25 cellular contexts compared by ENCODE assay signal in the genomic region with DNA sequence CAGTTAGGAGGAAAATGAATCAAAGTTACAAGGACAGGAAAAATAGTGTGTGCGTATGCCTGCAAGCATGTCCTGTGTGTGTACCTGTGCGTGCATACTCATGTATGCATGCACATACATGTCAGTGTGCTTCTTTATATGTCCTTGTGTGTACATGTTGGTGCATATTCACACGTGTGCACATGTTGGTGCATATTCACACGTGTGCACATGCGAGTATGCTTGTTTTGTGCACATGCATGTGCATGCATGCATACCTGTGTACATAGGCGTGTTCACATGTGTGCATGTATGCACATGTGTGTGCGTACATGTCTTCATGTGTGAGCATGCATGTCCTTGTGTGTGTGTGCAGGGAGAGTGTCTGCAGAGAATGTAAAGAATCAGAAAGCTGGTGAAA.
DNase-seq lines count a peak whose midpoint lies in the region; ATAC-seq, FAIRE-seq and TF ChIP-seq lines count a peak whose summit lies in the region.
"Had no signal": no experiment of that assay in that cellular context is flagged by ENCODE, and none has a peak within 500 bp of the region (broad histone marks: within the 10 kb centered on the region; RNA-seq: fewer than 3 reads in every experiment).

No MANE protein-coding gene starts in this region.

- WGBS in HepG2 (ENCODE audit: low lambda C conversion rate): 14% methylated on average over 7 of the region's 7 CpGs
- WGBS in right lobe of liver (ENCODE audit: insufficient coverage, low coverage, low lambda C conversion rate, missing lambda C conversion rate): 81% methylated on average over 5 of the region's 7 CpGs
- WGBS in neuronal stem cell (ENCODE audit: extremely low coverage in 2 of 2, insufficient read length in 2 of 2, insufficient replicate concordance in 1 of 2), 2 donors: no CpG with 5 or more reads among the region's 7 CpGs

- intact Hi-C loops in HepG2 (cut with micrococcal nuclease; ENCODE audit: unreplicated experiment): no loop called here
- intact Hi-C loops in right lobe of liver (cut with DNase I): no loop called here
- intact Hi-C loops in vagina (cut with DNase I): no loop called here

- no peak for ATAC-seq in HepG2
- ATAC-seq in right lobe of liver: no peak
- ATAC-seq in activated T-cell treated with anti-CD3 and anti-CD28 coated beads, Interleukin-2, amount 50 U/mL, for 4 hours: no peak

- in situ Hi-C loops in HepG2 (cut with HindIII; ENCODE audit: extremely low pct_ligation_motif_present, low pct_unique_long_range_greater_than_20kb): no loop called here

- no peaks in the 10 kb centered on the region for H3K9me3 Mint-ChIP-seq in activated T-cell treated with anti-CD3 and anti-CD28 coated beads, Interleukin-2, amount 50 U/mL, for 4 hours
- H3K9me3 Mint-ChIP-seq: CD8-positive, alpha-beta memory T cell; H9; IgD-negative memory B cell had no signal

- H3K4me3 ChIP-seq in HepG2 (replicated peaks in 1 of 3; ENCODE audit: insufficient read depth in 1 of 3, low read depth in 2 of 3, low read length in 3 of 3) (no peak overlapping the region), right lobe of liver (no peak overlapping the region), bronchial epithelial cell (ENCODE audit: low read depth, low read length) (no peak overlapping the region), neuronal stem cell (ENCODE audit: low read length in 2 of 2) (peak overlapping the region in 1 of 2 donors; percentile 31), vagina (no peak overlapping the region)

- H2BK15ac ChIP-seq in neuronal stem cell (ENCODE audit: low read length): no peak overlapping the region

- H2AK5ac ChIP-seq in neuronal stem cell (ENCODE audit: low read depth, low read length): no peak overlapping the region

- H2BK120ac ChIP-seq in neuronal stem cell (ENCODE audit: low read depth, low read length): no peak overlapping the region

- BruUV-seq in HepG2 (replicated peaks; lab: Mats Ljungman, UMichigan): no TSS peak

- H3K4me3 Mint-ChIP-seq in activated T-cell treated with anti-CD3 and anti-CD28 coated beads, Interleukin-2, amount 50 U/mL, for 4 hours: no peak overlapping the region
- H3K4me3 Mint-ChIP-seq: CD8-positive, alpha-beta memory T cell; H9; IgD-negative memory B cell had no signal

- H3K9me3 ChIP-seq in HepG2 (ENCODE audit: low read length) (no peaks in the 10 kb centered on the region), right lobe of liver (no peaks in the 10 kb centered on the region), neuronal stem cell (replicated peaks in 1 of 2; ENCODE audit: control insufficient read depth in 2 of 2, insufficient read depth in 1 of 2, low read depth in 1 of 2, low read length in 2 of 2) (no peaks in the 10 kb centered on the region), vagina (no peaks in the 10 kb centered on the region)

- H3K79me1 ChIP-seq in neuronal stem cell (ENCODE audit: low read depth, low read length): no peaks in the 10 kb centered on the region

- H3K27ac ChIP-seq in HepG2 (ENCODE audit: extremely low read length, insufficient read depth, low read length) (no peak overlapping the region), right lobe of liver (no peak overlapping the region), neuronal stem cell (replicated peaks; ENCODE audit: low read length) (no peak overlapping the region), vagina (no peak overlapping the region)
- H3K27ac ChIP-seq: C4-2B had no signal

- H3K79me2 ChIP-seq in HepG2 (ENCODE audit: insufficient read depth, low read length): no peaks in the 10 kb centered on the region

- H2BK5ac ChIP-seq in neuronal stem cell (ENCODE audit: low read length): no peak overlapping the region

- no peak overlapping the region for H3K4ac ChIP-seq in neuronal stem cell (ENCODE audit: low read length)

- peak overlapping the region; percentile 18 for H2BK12ac ChIP-seq in neuronal stem cell (ENCODE audit: low read length)

- H3K9ac ChIP-seq in HepG2 (ENCODE audit: insufficient read depth, low read depth, low read length) (no peak overlapping the region), neuronal stem cell (ENCODE audit: low read depth, low read length, poor library complexity) (peak overlapping the region; percentile 50)

- H3K4me2 ChIP-seq in HepG2 (ENCODE audit: low read depth, low read length) (no peak overlapping the region), neuronal stem cell (ENCODE audit: insufficient read depth, low read length, poor library complexity, severe bottlenecking) (no peak overlapping the region)

- TF ChIP-seq RAD21 in HepG2 (CRISPR knock-in tag; IDR thresholded peaks at IDR 0.05): no peak

- H4K20me1 ChIP-seq in HepG2 (ENCODE audit: insufficient read depth, low read length): no peaks in the 10 kb centered on the region

- no peaks in the 10 kb centered on the region for H3K36me3 ChIP-seq in HepG2 (replicated peaks in 1 of 2; ENCODE audit: control insufficient read depth in 1 of 2, insufficient read depth in 2 of 2, low read length in 2 of 2)
- no peaks in the 10 kb centered on the region for H3K36me3 ChIP-seq in right lobe of liver
- H3K36me3 ChIP-seq in bronchial epithelial cell (ENCODE audit: control insufficient read depth, insufficient read depth, low read length): no peaks in the 10 kb centered on the region
- H3K36me3 ChIP-seq in neuronal stem cell (replicated peaks in 1 of 2; ENCODE audit: control insufficient read depth in 2 of 2, insufficient read depth in 2 of 2, low read length in 2 of 2): no peaks in the 10 kb centered on the region
- H3K36me3 ChIP-seq in vagina: peaks cover 0 to 12% of the 10 kb centered on the region in 2 donors

- no peak for TF ChIP-seq EP300 in HepG2 (IDR thresholded peaks at IDR 0.05; ENCODE audit: low read depth in 2 of 2, low read length in 2 of 2)
- TF ChIP-seq EP300 in HepG2 (CRISPR knock-in tag; IDR thresholded peaks at IDR 0.05; ENCODE audit: borderline replicate concordance): no peak

- H3K4me1 Mint-ChIP-seq in activated T-cell treated with anti-CD3 and anti-CD28 coated beads, Interleukin-2, amount 50 U/mL, for 4 hours (ENCODE audit: low read depth): no peaks in the 10 kb centered on the region
- H3K4me1 Mint-ChIP-seq: CD8-positive, alpha-beta memory T cell; IgD-negative memory B cell had no signal

- POLR2A ChIA-PET in HepG2 (lab: Yijun Ruan, JAX): no interaction called here

- no peaks in the 10 kb centered on the region for H3K27me3 Mint-ChIP-seq in activated T-cell treated with anti-CD3 and anti-CD28 coated beads, Interleukin-2, amount 50 U/mL, for 4 hours (ENCODE audit: low read depth)
- H3K27me3 Mint-ChIP-seq: IgD-negative memory B cell had no signal

- H3K18ac ChIP-seq in neuronal stem cell (ENCODE audit: low read length): no peak overlapping the region

- H2AFZ ChIP-seq in HepG2 (ENCODE audit: low read length) (no peak overlapping the region), neuronal stem cell (ENCODE audit: low read length) (no peak overlapping the region)

- CTCF ChIA-PET in HepG2 (lab: Yijun Ruan, JAX; ENCODE audit: low intra/inter-chr PET ratio, low total read pairs): no interaction called here

- no peak for DNase-seq in HepG2 (ENCODE audit: low spot score)
- DNase-seq in right lobe of liver: no peak
- no peak for DNase-seq in bronchial epithelial cell (ENCODE audit: low read depth)
- no peak for DNase-seq in neuronal stem cell (ENCODE audit: low spot score)
- DNase-seq in pons (ENCODE audit: low spot score): no peak
- DNase-seq in vagina (ENCODE audit: extremely low spot score in 2 of 2): no peak
- DNase-seq in activated T-cell treated with anti-CD3 and anti-CD28 coated beads, Interleukin-2, amount 50 U/mL, for 4 hours: no peak
- DNase-seq: 8988T; Calu3; CD8-positive, alpha-beta memory T cell; DMS153; H9; Karpas-422; MV-4-11; NCI-H1105 treated with DMSO at 0.1 percent for 48 hours; NCI-H1694; NCI-H2081; NCI-H2171; NCI-H345; NCI-H524 treated with DMSO at 0.1 percent for 48 hours; OCI-M1 had no signal

- H3K27me3 ChIP-seq in HepG2 (ENCODE audit: control insufficient read depth in 1 of 2, insufficient read depth in 2 of 2, low read length in 2 of 2) (peaks cover 4 to 52% of the 10 kb centered on the region in 2 experiments; a peak in 4 of 5 replicates), right lobe of liver (no peaks in the 10 kb centered on the region), bronchial epithelial cell (ENCODE audit: control insufficient read depth, insufficient read depth, low read length) (no peaks in the 10 kb centered on the region), neuronal stem cell (ENCODE audit: control insufficient read depth in 3 of 3, insufficient read depth in 3 of 3, low read depth in 1 of 3, low read length in 3 of 3) (peaks cover 0 to 3% (median 0%) of the 10 kb centered on the region in 3 experiments), vagina (no peaks in the 10 kb centered on the region)

- FAIRE-seq in HepG2 (lab: Jason Lieb, UNC): no peak
- peak; percentile 68 for FAIRE-seq in bronchial epithelial cell (lab: Jason Lieb, UNC)
- FAIRE-seq: GM12891, RCC 7860 had no signal

- H3K4me1 ChIP-seq in HepG2 (ENCODE audit: insufficient read depth, low read length): no peaks in the 10 kb centered on the region
- no peaks in the 10 kb centered on the region for H3K4me1 ChIP-seq in right lobe of liver
- H3K4me1 ChIP-seq in neuronal stem cell (ENCODE audit: control insufficient read depth in 2 of 2, insufficient read depth in 1 of 2, low read depth in 1 of 2, low read length in 2 of 2): peaks cover 0 to 31% of the 10 kb centered on the region in 2 donors
- H3K4me1 ChIP-seq in vagina: peaks cover 63% of the 10 kb centered on the region

- H3K14ac ChIP-seq in neuronal stem cell (ENCODE audit: low read length): no peak overlapping the region

- H4K8ac ChIP-seq in neuronal stem cell (ENCODE audit: low read depth, low read length): no peak overlapping the region

- H3K23ac ChIP-seq in neuronal stem cell (ENCODE audit: low read depth, low read length, poor library complexity): no peak overlapping the region

- TF ChIP-seq CTCF in HepG2 (CRISPR knock-in tag; IDR thresholded peaks at IDR 0.05): no peak
- no peak for TF ChIP-seq CTCF in right lobe of liver (IDR thresholded peaks at IDR 0.05)
- TF ChIP-seq CTCF in bronchial epithelial cell (IDR thresholded peaks at IDR 0.05; ENCODE audit: insufficient read depth, low read length, severe bottlenecking): no peak
- no peak for TF ChIP-seq CTCF in vagina (IDR thresholded peaks at IDR 0.05)

- H3K36me3 Mint-ChIP-seq in activated T-cell treated with anti-CD3 and anti-CD28 coated beads, Interleukin-2, amount 50 U/mL, for 4 hours (ENCODE audit: insufficient read depth): no peaks in the 10 kb centered on the region
- H3K36me3 Mint-ChIP-seq: CD8-positive, alpha-beta memory T cell; IgD-negative memory B cell had no signal

- no peak overlapping the region for H4K91ac ChIP-seq in neuronal stem cell (ENCODE audit: low read depth, low read length, poor library complexity)

- TF ChIP-seq POLR2A in HepG2 (IDR thresholded peaks at IDR 0.05; ENCODE audit: insufficient read depth in 1 of 2, low read depth in 2 of 2, low read length in 2 of 2): no peak
- TF ChIP-seq POLR2A in right lobe of liver (IDR thresholded peaks at IDR 0.05): no peak
- no peak for TF ChIP-seq POLR2A in vagina (IDR thresholded peaks at IDR 0.05)

TF ChIP-seq in HepG2, 621 proteins besides CTCF, POLR2A, EP300 and RAD21 (continues in another document):
- no peak for TF ChIP-seq MLLT10 (CRISPR knock-in tag; IDR thresholded peaks at IDR 0.05)
